ENCODE assay signal across 1 cellular context in the genomic region with DNA sequence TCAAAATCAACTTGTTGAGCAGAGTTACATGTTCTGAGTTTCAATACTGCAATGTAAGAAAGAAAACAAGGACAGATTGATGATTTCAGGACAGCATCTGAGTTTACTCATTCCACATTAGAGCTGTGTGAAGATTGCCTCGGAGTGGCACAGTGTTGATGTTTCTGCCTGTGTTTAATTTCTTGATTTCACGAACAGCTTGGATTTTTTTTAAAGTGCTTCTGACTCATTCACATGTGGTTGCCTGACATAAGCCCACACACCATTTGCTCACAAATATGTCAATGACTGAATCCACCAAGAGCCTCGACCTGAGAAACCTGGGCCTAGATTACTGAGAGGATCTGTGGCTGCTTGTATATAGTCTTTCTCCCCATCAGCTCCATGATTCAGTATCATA.
A peak's percentile ranks its signal among the peaks of the same experiment; 100 is the strongest.
TF ChIP-seq lines count a peak whose summit lies in the region.

No MANE protein-coding gene starts in this region.

TF ChIP-seq in HEK293, 187 proteins besides CTCF, POLR2A, EP300 and RAD21 (continued from another document):
- TF ChIP-seq ZNF362 (tag by site-specific recombination; IDR thresholded peaks at IDR 0.05), result peak; percentile 74
- TF ChIP-seq ZBTB49 (tag by site-specific recombination; IDR thresholded peaks at IDR 0.05; ENCODE audit: low read depth), result no peak
